In the genomic region with DNA sequence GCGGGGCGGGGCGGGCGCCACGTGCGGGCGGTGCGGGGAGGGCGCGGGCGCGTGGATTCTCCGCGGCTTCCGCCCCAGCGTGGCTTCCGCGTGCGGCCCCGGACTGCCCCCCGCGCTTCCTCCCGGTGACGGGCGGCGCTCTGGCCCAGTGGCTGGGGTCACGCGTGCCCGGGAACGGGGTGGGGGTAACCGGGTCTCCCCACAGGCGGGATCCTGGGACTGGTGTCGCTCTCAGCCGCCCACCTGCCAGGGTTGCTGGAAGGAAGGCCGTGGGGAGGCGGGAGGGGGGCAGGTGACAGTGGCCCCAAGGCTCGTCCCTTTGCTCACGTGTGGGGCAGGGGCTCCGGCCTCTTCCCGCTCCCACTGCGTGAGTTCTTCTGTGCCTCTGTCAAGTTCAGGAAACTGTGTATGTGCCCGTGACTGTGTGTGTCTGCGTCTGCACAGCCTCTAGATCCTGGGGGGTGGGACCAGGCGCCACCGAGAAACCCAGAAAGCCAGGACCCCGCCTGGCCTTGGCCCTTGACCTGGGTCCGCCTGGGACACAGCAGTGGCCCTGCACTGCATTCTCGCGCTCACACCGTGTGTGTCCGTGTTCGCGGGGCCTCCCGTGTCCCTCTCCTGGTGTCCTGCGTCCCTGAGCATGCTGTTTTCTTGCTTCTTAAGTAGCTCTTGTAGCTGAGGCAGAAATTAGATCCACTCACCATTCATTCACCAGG, we compare ENCODE assay signal across 1 cellular context.
TF ChIP-seq lines count a peak whose summit lies in the region.

No MANE protein-coding gene starts in this region.

TF ChIP-seq in HepG2, 621 proteins besides CTCF, POLR2A, EP300 and RAD21 (continued from another document and continues in another):
- TF ChIP-seq, protein P1, sequence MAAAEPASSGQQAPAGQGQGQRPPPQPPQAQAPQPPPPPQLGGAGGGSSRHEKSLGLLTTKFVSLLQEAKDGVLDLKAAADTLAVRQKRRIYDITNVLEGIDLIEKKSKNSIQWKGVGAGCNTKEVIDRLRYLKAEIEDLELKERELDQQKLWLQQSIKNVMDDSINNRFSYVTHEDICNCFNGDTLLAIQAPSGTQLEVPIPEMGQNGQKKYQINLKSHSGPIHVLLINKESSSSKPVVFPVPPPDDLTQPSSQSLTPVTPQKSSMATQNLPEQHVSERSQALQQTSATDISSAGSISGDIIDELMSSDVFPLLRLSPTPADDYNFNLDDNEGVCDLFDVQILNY (CRISPR knock-in tag; conservative IDR thresholded peaks at IDR 0.05), result no peak
- TF ChIP-seq U2AF1 (optimal IDR thresholded peaks at IDR 0.05; ENCODE audit: low read depth, low read length) (no peak), KDM1A (CRISPR knock-in tag; IDR thresholded peaks at IDR 0.05) (no peak), REPIN1 (CRISPR knock-in tag; IDR thresholded peaks at IDR 0.05; ENCODE audit: borderline replicate concordance, low read depth) (no peak), ZNF629 (CRISPR knock-in tag; conservative IDR thresholded peaks at IDR 0.05) (0 out of 2 replicates have a peak, but pooled peaks have one; percentile 14), ZBTB8A (CRISPR knock-in tag; IDR thresholded peaks at IDR 0.05; ENCODE audit: borderline replicate concordance, low read depth) (no peak), KMT2B (CRISPR knock-in tag; IDR thresholded peaks at IDR 0.05) (no peak), ZNF724P (CRISPR knock-in tag; IDR thresholded peaks at IDR 0.05; ENCODE audit: borderline replicate concordance) (no peak), ZNF737 (CRISPR knock-in tag; IDR thresholded peaks at IDR 0.05; ENCODE audit: borderline replicate concordance) (no peak), KLF16 (CRISPR knock-in tag; IDR thresholded peaks at IDR 0.05) (no peak), ZMAT3 (CRISPR knock-in tag; conservative IDR thresholded peaks at IDR 0.05) (no peak), ZNF33A (CRISPR knock-in tag; IDR thresholded peaks at IDR 0.05; ENCODE audit: borderline replicate concordance) (no peak), PHB2 (IDR thresholded peaks at IDR 0.05; ENCODE audit: partially characterized antibody) (no peak), SKI (IDR thresholded peaks at IDR 0.05; ENCODE audit: partially characterized antibody) (peak; percentile 64), ZNF746 (CRISPR knock-in tag; IDR thresholded peaks at IDR 0.05) (no peak), STAG1 (CRISPR knock-in tag; IDR thresholded peaks at IDR 0.05) (0 out of 2 replicates have a peak, but pooled peaks have one; percentile 5), POGZ (CRISPR knock-in tag; IDR thresholded peaks at IDR 0.05) (no peak), GTF3A (CRISPR knock-in tag; conservative IDR thresholded peaks at IDR 0.05) (no peak), FOXP1 (IDR thresholded peaks at IDR 0.05) (no peak), FOXP1 (CRISPR knock-in tag; IDR thresholded peaks at IDR 0.05) (no peak), ZNF292 (CRISPR knock-in tag; IDR thresholded peaks at IDR 0.05; ENCODE audit: borderline replicate concordance, low read depth) (no peak), ZSCAN20 (CRISPR knock-in tag; IDR thresholded peaks at IDR 0.05; ENCODE audit: borderline replicate concordance) (no peak), SRSF4 (IDR thresholded peaks at IDR 0.05; ENCODE audit: low read depth, low read length, poor library complexity, severe bottlenecking) (no peak), ZNF552 (CRISPR knock-in tag; IDR thresholded peaks at IDR 0.05; ENCODE audit: borderline replicate concordance) (no peak), ZNF180 (CRISPR knock-in tag; IDR thresholded peaks at IDR 0.05; ENCODE audit: borderline replicate concordance, low read depth) (no peak), AKAP8 (CRISPR knock-in tag; IDR thresholded peaks at IDR 0.05) (peak; percentile 58; the same call in 1 of the 2 replicates), CCDC6 (CRISPR knock-in tag; IDR thresholded peaks at IDR 0.05) (peak; percentile 76; the same call in 1 of the 2 replicates), HDAC6 (IDR thresholded peaks at IDR 0.05; ENCODE audit: low read depth, low read length) (no peak), ZNF790 (CRISPR knock-in tag; IDR thresholded peaks at IDR 0.05; ENCODE audit: borderline replicate concordance) (no peak)
- TF ChIP-seq, protein P2, sequence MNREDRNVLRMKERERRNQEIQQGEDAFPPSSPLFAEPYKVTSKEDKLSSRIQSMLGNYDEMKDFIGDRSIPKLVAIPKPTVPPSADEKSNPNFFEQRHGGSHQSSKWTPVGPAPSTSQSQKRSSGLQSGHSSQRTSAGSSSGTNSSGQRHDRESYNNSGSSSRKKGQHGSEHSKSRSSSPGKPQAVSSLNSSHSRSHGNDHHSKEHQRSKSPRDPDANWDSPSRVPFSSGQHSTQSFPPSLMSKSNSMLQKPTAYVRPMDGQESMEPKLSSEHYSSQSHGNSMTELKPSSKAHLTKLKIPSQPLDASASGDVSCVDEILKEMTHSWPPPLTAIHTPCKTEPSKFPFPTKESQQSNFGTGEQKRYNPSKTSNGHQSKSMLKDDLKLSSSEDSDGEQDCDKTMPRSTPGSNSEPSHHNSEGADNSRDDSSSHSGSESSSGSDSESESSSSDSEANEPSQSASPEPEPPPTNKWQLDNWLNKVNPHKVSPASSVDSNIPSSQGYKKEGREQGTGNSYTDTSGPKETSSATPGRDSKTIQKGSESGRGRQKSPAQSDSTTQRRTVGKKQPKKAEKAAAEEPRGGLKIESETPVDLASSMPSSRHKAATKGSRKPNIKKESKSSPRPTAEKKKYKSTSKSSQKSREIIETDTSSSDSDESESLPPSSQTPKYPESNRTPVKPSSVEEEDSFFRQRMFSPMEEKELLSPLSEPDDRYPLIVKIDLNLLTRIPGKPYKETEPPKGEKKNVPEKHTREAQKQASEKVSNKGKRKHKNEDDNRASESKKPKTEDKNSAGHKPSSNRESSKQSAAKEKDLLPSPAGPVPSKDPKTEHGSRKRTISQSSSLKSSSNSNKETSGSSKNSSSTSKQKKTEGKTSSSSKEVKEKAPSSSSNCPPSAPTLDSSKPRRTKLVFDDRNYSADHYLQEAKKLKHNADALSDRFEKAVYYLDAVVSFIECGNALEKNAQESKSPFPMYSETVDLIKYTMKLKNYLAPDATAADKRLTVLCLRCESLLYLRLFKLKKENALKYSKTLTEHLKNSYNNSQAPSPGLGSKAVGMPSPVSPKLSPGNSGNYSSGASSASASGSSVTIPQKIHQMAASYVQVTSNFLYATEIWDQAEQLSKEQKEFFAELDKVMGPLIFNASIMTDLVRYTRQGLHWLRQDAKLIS (CRISPR knock-in tag; IDR thresholded peaks at IDR 0.05), result no peak
- TF ChIP-seq, protein P3, sequence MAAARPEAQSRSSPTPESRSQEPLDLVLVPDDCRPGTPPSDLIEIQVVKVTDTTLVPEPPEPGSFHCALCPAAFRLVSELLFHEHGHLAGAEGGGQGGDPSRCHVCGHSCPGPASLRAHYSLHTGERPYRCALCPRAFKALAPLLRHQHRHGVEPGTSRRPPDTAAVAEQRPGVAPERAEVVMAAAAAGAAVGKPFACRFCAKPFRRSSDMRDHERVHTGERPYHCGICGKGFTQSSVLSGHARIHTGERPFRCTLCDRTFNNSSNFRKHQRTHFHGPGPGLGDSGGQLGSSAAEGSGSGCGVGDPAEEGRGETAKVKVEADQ (CRISPR knock-in tag; IDR thresholded peaks at IDR 0.05; ENCODE audit: borderline replicate concordance), result no peak
- TF ChIP-seq, protein P4, sequence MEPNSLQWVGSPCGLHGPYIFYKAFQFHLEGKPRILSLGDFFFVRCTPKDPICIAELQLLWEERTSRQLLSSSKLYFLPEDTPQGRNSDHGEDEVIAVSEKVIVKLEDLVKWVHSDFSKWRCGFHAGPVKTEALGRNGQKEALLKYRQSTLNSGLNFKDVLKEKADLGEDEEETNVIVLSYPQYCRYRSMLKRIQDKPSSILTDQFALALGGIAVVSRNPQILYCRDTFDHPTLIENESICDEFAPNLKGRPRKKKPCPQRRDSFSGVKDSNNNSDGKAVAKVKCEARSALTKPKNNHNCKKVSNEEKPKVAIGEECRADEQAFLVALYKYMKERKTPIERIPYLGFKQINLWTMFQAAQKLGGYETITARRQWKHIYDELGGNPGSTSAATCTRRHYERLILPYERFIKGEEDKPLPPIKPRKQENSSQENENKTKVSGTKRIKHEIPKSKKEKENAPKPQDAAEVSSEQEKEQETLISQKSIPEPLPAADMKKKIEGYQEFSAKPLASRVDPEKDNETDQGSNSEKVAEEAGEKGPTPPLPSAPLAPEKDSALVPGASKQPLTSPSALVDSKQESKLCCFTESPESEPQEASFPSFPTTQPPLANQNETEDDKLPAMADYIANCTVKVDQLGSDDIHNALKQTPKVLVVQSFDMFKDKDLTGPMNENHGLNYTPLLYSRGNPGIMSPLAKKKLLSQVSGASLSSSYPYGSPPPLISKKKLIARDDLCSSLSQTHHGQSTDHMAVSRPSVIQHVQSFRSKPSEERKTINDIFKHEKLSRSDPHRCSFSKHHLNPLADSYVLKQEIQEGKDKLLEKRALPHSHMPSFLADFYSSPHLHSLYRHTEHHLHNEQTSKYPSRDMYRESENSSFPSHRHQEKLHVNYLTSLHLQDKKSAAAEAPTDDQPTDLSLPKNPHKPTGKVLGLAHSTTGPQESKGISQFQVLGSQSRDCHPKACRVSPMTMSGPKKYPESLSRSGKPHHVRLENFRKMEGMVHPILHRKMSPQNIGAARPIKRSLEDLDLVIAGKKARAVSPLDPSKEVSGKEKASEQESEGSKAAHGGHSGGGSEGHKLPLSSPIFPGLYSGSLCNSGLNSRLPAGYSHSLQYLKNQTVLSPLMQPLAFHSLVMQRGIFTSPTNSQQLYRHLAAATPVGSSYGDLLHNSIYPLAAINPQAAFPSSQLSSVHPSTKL (CRISPR knock-in tag; IDR thresholded peaks at IDR 0.05), result peak; percentile 34; the same call in 1 of the 2 replicates
- TF ChIP-seq, protein P5, sequence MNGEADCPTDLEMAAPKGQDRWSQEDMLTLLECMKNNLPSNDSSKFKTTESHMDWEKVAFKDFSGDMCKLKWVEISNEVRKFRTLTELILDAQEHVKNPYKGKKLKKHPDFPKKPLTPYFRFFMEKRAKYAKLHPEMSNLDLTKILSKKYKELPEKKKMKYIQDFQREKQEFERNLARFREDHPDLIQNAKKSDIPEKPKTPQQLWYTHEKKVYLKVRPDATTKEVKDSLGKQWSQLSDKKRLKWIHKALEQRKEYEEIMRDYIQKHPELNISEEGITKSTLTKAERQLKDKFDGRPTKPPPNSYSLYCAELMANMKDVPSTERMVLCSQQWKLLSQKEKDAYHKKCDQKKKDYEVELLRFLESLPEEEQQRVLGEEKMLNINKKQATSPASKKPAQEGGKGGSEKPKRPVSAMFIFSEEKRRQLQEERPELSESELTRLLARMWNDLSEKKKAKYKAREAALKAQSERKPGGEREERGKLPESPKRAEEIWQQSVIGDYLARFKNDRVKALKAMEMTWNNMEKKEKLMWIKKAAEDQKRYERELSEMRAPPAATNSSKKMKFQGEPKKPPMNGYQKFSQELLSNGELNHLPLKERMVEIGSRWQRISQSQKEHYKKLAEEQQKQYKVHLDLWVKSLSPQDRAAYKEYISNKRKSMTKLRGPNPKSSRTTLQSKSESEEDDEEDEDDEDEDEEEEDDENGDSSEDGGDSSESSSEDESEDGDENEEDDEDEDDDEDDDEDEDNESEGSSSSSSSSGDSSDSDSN (CRISPR knock-in tag; IDR thresholded peaks at IDR 0.05), result no peak; the same call in 1 of the 2 replicates
- TF ChIP-seq, protein P6, sequence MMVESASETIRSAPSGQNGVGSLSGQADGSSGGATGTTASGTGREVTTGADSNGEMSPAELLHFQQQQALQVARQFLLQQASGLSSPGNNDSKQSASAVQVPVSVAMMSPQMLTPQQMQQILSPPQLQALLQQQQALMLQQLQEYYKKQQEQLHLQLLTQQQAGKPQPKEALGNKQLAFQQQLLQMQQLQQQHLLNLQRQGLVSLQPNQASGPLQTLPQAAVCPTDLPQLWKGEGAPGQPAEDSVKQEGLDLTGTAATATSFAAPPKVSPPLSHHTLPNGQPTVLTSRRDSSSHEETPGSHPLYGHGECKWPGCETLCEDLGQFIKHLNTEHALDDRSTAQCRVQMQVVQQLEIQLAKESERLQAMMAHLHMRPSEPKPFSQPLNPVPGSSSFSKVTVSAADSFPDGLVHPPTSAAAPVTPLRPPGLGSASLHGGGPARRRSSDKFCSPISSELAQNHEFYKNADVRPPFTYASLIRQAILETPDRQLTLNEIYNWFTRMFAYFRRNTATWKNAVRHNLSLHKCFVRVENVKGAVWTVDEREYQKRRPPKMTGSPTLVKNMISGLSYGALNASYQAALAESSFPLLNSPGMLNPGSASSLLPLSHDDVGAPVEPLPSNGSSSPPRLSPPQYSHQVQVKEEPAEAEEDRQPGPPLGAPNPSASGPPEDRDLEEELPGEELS (CRISPR knock-in tag; IDR thresholded peaks at IDR 0.05), result peak; percentile 36; the same call in 1 of the 2 replicates
- TF ChIP-seq, protein P7, sequence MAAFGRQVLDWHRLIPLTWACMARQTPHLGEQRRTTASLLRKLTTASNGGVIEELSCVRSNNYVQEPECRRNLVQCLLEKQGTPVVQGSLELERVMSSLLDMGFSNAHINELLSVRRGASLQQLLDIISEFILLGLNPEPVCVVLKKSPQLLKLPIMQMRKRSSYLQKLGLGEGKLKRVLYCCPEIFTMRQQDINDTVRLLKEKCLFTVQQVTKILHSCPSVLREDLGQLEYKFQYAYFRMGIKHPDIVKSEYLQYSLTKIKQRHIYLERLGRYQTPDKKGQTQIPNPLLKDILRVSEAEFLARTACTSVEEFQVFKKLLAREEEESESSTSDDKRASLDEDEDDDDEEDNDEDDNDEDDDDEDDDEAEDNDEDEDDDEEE (CRISPR knock-in tag; IDR thresholded peaks at IDR 0.05), result no peak
- TF ChIP-seq, protein P8, sequence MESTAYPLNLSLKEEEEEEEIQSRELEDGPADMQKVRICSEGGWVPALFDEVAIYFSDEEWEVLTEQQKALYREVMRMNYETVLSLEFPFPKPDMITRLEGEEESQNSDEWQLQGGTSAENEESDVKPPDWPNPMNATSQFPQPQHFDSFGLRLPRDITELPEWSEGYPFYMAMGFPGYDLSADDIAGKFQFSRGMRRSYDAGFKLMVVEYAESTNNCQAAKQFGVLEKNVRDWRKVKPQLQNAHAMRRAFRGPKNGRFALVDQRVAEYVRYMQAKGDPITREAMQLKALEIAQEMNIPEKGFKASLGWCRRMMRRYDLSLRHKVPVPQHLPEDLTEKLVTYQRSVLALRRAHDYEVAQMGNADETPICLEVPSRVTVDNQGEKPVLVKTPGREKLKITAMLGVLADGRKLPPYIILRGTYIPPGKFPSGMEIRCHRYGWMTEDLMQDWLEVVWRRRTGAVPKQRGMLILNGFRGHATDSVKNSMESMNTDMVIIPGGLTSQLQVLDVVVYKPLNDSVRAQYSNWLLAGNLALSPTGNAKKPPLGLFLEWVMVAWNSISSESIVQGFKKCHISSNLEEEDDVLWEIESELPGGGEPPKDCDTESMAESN (CRISPR knock-in tag; conservative IDR thresholded peaks at IDR 0.05), result no peak; the same call in 1 of the 2 replicates
- TF ChIP-seq, protein P9, sequence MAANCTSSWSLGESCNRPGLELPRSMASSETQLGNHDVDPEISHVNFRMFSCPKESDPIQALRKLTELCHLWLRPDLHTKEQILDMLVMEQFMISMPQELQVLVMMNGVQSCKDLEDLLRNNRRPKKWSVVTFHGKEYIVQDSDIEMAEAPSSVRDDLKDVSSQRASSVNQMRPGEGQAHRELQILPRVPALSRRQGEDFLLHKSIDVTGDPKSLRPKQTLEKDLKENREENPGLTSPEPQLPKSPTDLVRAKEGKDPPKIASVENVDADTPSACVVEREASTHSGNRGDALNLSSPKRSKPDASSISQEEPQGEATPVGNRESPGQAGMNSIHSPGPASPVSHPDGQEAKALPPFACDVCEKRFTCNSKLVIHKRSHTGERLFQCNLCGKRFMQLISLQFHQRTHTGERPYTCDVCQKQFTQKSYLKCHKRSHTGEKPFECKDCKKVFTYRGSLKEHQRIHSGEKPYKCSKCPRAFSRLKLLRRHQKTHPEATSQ (CRISPR knock-in tag; IDR thresholded peaks at IDR 0.05; ENCODE audit: borderline replicate concordance), result no peak
